In the genomic region with DNA sequence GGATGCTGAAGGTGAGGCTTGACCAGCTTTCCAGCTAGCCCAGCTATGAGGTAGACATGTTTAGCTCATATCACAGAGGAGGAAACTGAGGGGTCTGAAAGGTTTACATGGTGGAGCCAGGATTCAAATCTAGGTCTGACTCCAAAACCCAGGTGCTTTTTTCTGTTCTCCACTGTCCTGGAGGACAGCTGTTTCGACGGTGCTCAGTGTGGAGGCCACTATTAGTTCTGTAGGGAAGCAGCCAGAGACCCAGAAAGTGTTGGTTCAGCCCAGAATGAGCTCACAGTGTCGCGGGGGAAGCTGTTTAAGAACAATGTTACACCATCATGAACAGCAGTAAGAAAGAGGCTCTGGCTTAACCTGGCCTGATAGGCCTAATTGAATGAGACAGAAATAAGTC, we compare ENCODE assay signal across 1 cellular context.
TF ChIP-seq lines count a peak whose summit lies in the region.

No MANE protein-coding gene starts in this region.

TF ChIP-seq in HEK293, 187 proteins besides CTCF, POLR2A, EP300 and RAD21 (continued from another document):
- TF ChIP-seq, protein P1, sequence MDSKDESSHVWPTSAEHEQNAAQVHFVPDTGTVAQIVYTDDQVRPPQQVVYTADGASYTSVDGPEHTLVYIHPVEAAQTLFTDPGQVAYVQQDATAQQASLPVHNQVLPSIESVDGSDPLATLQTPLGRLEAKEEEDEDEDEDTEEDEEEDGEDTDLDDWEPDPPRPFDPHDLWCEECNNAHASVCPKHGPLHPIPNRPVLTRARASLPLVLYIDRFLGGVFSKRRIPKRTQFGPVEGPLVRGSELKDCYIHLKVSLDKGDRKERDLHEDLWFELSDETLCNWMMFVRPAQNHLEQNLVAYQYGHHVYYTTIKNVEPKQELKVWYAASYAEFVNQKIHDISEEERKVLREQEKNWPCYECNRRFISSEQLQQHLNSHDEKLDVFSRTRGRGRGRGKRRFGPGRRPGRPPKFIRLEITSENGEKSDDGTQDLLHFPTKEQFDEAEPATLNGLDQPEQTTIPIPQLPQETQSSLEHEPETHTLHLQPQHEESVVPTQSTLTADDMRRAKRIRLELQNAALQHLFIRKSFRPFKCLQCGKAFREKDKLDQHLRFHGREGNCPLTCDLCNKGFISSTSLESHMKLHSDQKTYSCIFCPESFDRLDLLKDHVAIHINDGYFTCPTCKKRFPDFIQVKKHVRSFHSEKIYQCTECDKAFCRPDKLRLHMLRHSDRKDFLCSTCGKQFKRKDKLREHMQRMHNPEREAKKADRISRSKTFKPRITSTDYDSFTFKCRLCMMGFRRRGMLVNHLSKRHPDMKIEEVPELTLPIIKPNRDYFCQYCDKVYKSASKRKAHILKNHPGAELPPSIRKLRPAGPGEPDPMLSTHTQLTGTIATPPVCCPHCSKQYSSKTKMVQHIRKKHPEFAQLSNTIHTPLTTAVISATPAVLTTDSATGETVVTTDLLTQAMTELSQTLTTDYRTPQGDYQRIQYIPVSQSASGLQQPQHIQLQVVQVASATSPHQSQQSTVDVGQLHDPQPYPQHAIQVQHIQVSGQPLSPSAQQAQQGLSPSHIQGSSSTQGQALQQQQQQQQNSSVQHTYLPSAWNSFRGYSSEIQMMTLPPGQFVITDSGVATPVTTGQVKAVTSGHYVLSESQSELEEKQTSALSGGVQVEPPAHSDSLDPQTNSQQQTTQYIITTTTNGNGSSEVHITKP (tag by site-specific recombination; IDR thresholded peaks at IDR 0.05): peak; percentile 21; the same call in 1 of the 2 replicates
- no peak for TF ChIP-seq ZNF114 (tag by site-specific recombination; IDR thresholded peaks at IDR 0.05)
- TF ChIP-seq, protein P2, sequence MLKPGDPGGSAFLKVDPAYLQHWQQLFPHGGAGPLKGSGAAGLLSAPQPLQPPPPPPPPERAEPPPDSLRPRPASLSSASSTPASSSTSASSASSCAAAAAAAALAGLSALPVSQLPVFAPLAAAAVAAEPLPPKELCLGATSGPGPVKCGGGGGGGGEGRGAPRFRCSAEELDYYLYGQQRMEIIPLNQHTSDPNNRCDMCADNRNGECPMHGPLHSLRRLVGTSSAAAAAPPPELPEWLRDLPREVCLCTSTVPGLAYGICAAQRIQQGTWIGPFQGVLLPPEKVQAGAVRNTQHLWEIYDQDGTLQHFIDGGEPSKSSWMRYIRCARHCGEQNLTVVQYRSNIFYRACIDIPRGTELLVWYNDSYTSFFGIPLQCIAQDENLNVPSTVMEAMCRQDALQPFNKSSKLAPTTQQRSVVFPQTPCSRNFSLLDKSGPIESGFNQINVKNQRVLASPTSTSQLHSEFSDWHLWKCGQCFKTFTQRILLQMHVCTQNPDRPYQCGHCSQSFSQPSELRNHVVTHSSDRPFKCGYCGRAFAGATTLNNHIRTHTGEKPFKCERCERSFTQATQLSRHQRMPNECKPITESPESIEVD (tag by site-specific recombination; IDR thresholded peaks at IDR 0.05): no peak
